In genomic region chr9:38682713-38683112, GRCh38 we compare ENCODE assay signal across 12 cellular contexts. TPM values are rescaled to one million over a fixed set of nuclear protein-coding genes. Genes with fewer than 3 reads are reported as not detected.
DNase-seq lines count a peak whose midpoint lies in the region; ATAC-seq and TF ChIP-seq lines count a peak whose summit lies in the region.
"Had no signal": no experiment of that assay in that cellular context is flagged by ENCODE, and none has a peak within 500 bp of the region (broad histone marks: within the 10 kb centered on the region; RNA-seq: fewer than 3 reads in every experiment).

No MANE protein-coding gene starts in this region.

- whole genome bisulfite sequencing in smooth muscle cell (ENCODE audit: low lambda C conversion rate), result 11% methylated on average over 3 of the region's 3 CpGs
- 70 to 85% methylated on average over 3 of the region's 3 CpGs for WGBS in testis, 2 donors

- H3K4me3 ChIP-seq in RWPE2 (ENCODE audit: severe bottlenecking), result no peak overlapping the region
- no peak overlapping the region for H3K4me3 ChIP-seq in fibroblast of pulmonary artery (replicated peaks; ENCODE audit: low read depth, low read length)
- no peak overlapping the region for H3K4me3 ChIP-seq in smooth muscle cell
- no peak overlapping the region for H3K4me3 ChIP-seq in testis

- H3K4me2 ChIP-seq in smooth muscle cell, result peak overlapping the region; percentile 63

- TF ChIP-seq POLR2A in testis (IDR thresholded peaks at IDR 0.05), result no peak

- H3K9me3 ChIP-seq in RWPE2 (ENCODE audit: severe bottlenecking) (no peaks in the 10 kb centered on the region), smooth muscle cell (replicated peaks; ENCODE audit: low read depth) (no peaks in the 10 kb centered on the region), testis (no peaks in the 10 kb centered on the region)

- TF ChIP-seq CTCF in RWPE2 (IDR thresholded peaks at IDR 0.05; ENCODE audit: poor library complexity, severe bottlenecking), result no peak
- no peak for TF ChIP-seq CTCF in fibroblast of pulmonary artery (IDR thresholded peaks at IDR 0.05; ENCODE audit: low read length, missing control alignments)
- no peak for TF ChIP-seq CTCF in smooth muscle cell (IDR thresholded peaks at IDR 0.05; ENCODE audit: borderline replicate concordance, insufficient read depth, poor library complexity, severe bottlenecking)
- TF ChIP-seq CTCF in testis (IDR thresholded peaks at IDR 0.05), result no peak

- H2AFZ ChIP-seq in smooth muscle cell (ENCODE audit: low read depth), result peak overlapping the region; percentile 31

- DNase-seq in DMS153 (lab: John Stamatoyannopoulos, UW) (peak; percentile 56), DMS153 treated with DMSO at 0.1 percent for 48 hours (lab: John Stamatoyannopoulos, UW; ENCODE audit: unreplicated experiment) (no peak), RWPE2 (ENCODE audit: low spot score) (peak; percentile 82), fibroblast of pulmonary artery (ENCODE audit: low read depth) (peak; percentile 97), smooth muscle cell (lab: John Stamatoyannopoulos, UW; ENCODE audit: unreplicated experiment) (no peak), testis (no peak)
- no peak for DNase-seq in activated naive CD4-positive, alpha-beta T cell treated with Interleukin-2 at 50 U/mL for 16 hours
- DNase-seq: activated T-cell treated with anti-CD3 and anti-CD28 coated beads, Interleukin-2, amount 50 U/mL, for 72 hours; effector CD8-positive, alpha-beta T cell had no signal

- H3K9ac ChIP-seq in smooth muscle cell (ENCODE audit: low read depth), result peak overlapping the region; percentile 87

- peaks cover 4% of the 10 kb centered on the region for H3F3A ChIP-seq in smooth muscle cell (ENCODE audit: low read depth)

- no peaks in the 10 kb centered on the region for H4K20me1 ChIP-seq in smooth muscle cell (ENCODE audit: low read depth)

- peaks cover 31% of the 10 kb centered on the region for H3K4me1 ChIP-seq in RWPE2 (ENCODE audit: insufficient read depth, poor library complexity, severe bottlenecking)
- H3K4me1 ChIP-seq in smooth muscle cell (ENCODE audit: low read depth), result peaks cover 21% of the 10 kb centered on the region
- peaks cover 18% of the 10 kb centered on the region for H3K4me1 ChIP-seq in testis

- H3K27me3 ChIP-seq in RWPE2 (ENCODE audit: insufficient read depth, poor library complexity, severe bottlenecking) (no peaks in the 10 kb centered on the region), smooth muscle cell (ENCODE audit: low read depth) (no peaks in the 10 kb centered on the region), testis (no peaks in the 10 kb centered on the region)

- ATAC-seq in RWPE2 (ENCODE audit: low read depth) (peak; percentile 77), GM18511 (IDR thresholded peaks at IDR 0.05; ENCODE audit: unreplicated experiment) (no peak)

- intact Hi-C loops in testis (cut with DNase I; ENCODE audit: low total_unique reads), result no loop called here

- H3K27ac ChIP-seq in RWPE2 (ENCODE audit: poor library complexity, severe bottlenecking), result peak overlapping the region; percentile 99
- H3K27ac ChIP-seq in smooth muscle cell (ENCODE audit: low read depth), result peak overlapping the region; percentile 98
- no peak overlapping the region for H3K27ac ChIP-seq in testis
- H3K27ac ChIP-seq: 22Rv1 had no signal

- H3K36me3 ChIP-seq in RWPE2 (ENCODE audit: low read depth), result no peaks in the 10 kb centered on the region
- no peaks in the 10 kb centered on the region for H3K36me3 ChIP-seq in smooth muscle cell (ENCODE audit: low read depth)
- no peaks in the 10 kb centered on the region for H3K36me3 ChIP-seq in testis (ENCODE audit: low read depth, missing control alignments)

- H3K79me2 ChIP-seq in smooth muscle cell (ENCODE audit: low read depth), result no peaks in the 10 kb centered on the region

RNA-seq across cellular contexts. Expression of gene FAM240B, which starts 37.2 kb away (rescaled TPM):
- total RNA-seq in smooth muscle cell (not detected in 2 replicates), testis (under 1 TPM in 1 of 2 donors, not detected in 1; 0.81 TPM)
- polyA plus RNA-seq in smooth muscle cell (not detected in 2 replicates), testis (ENCODE audit: insufficient read depth, low read depth, low replicate concordance) (1.3 TPM)
- total RNA-seq: activated T-cell treated with anti-CD3 and anti-CD28 coated beads, Interleukin-2, amount 50 U/mL, for 72 hours; mononuclear cell had no signal

Comparison
In these comparisons a context has a peak if more than half of its experiments do, and no peak if none do; other contexts are left out.
1. DNase-seq: peak in DMS153 (single experiment), RWPE2 (single experiment) and fibroblast of pulmonary artery (single experiment); none in DMS153 treated with DMSO at 0.1 percent for 48 hours (single experiment), smooth muscle cell (single experiment), activated naive CD4-positive, alpha-beta T cell treated with Interleukin-2 at 50 U/mL for 16 hours (single experiment) and testis (single experiment).
2. H3K27ac ChIP-seq: peak in RWPE2 (single experiment) and smooth muscle cell (single experiment); none in testis (0 of 2).